In the genomic region with DNA sequence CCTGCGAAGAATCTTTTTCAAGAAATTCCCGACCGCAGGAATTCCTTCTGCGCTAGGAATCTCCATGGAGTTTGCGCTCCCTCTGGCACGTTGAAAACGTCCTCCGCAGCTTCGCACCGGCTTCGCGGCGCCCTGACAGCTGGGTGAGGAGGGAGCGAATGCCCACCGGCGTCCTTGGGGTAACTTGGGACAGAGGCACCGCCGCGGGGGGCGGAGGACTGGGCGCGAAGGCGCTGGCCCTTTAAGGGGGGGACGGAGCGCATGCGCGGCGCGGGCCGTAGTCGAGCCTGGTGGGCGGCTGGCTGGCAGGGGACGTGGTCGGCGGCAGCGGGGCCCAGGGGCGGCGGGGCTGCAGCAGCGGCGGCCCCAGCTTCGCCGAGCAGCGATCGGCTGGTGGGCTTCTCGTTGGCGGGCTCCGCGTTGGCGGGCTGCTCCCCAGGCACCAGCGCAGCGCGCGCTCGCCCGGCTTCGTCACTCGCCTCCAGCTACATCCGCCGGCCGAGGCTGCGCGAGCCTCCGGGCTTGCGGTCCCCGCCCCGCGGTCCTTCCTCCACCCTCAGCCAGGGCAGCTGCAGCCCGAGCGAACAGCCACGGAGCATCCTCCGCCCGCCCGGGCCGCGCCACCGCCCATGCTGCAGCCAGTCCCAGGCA, we compare ENCODE assay signal across 8 cellular contexts. TPM values are rescaled to one million over a fixed set of nuclear protein-coding genes. Genes with fewer than 3 reads are reported as not detected.
DNase-seq lines count a peak whose midpoint lies in the region; ATAC-seq, FAIRE-seq and TF ChIP-seq lines count a peak whose summit lies in the region.

TSS of gene VASH1 (plus strand) at position 271 of the 651 bp plus-strand sequence. CDS start 1,354 bp downstream, outside the sequence.

- no peaks in the 10 kb centered on the region for H3K9me3 Mint-ChIP-seq in activated B cell treated with CpG ODN at 0.5 μM for 24 hours

- ATAC-seq in activated B cell treated with CpG ODN at 0.5 μM for 24 hours (ENCODE audit: low read depth) = peak; percentile 91
- no peak for ATAC-seq in GM18858 (IDR thresholded peaks at IDR 0.05; ENCODE audit: unreplicated experiment)

- peak within 1 kb of the TSS; percentile 12 for H3K27ac Mint-ChIP-seq in activated B cell treated with CpG ODN at 0.5 μM for 24 hours

- H3K27me3 Mint-ChIP-seq in activated B cell treated with CpG ODN at 0.5 μM for 24 hours = peaks cover 40% of the 10 kb centered on the region

- H3K27ac ChIP-seq in small intestine (ENCODE audit: low read depth in 1 of 2, low read length in 1 of 2) = peak within 1 kb of the TSS in 1 of 2 donors; percentile 45

- FAIRE-seq in small intestine (lab: Jason Lieb, UNC) = no peak

- H3K4me1 ChIP-seq in small intestine (ENCODE audit: control insufficient read depth in 2 of 2, insufficient read depth in 1 of 2, low read depth in 1 of 2, low read length in 1 of 2) = no peaks in the 10 kb centered on the region

- H3K4me3 Mint-ChIP-seq in activated B cell treated with CpG ODN at 0.5 μM for 24 hours = peak within 1 kb of the TSS; percentile 79

- H3K27me3 ChIP-seq in H7 (ENCODE audit: control insufficient read depth, insufficient read depth, low read length) = peaks cover 42% of the 10 kb centered on the region
- no peaks in the 10 kb centered on the region for H3K27me3 ChIP-seq in small intestine (ENCODE audit: control insufficient read depth in 2 of 2, insufficient read depth in 2 of 2, low read length in 2 of 2)

- DNase-seq in GM10248 (ENCODE audit: extremely low spot score) = peak; percentile 88
- peak; percentile 96 for DNase-seq in H7
- DNase-seq in MV-4-11 (lab: John Stamatoyannopoulos, UW) = peak; percentile 51
- peak; percentile 58 for DNase-seq in activated B cell treated with CpG ODN at 0.5 μM for 24 hours
- DNase-seq in cerebellar cortex (ENCODE audit: low spot score) = peak; percentile 59
- DNase-seq in iris pigment epithelial cell (ENCODE audit: low read depth) = peak; percentile 85
- peak; percentile 38 for DNase-seq in small intestine

- POLR2A ChIA-PET in GM10248 (lab: Yijun Ruan, JAX) = no interaction called here
- POLR2A ChIA-PET in activated B cell treated with CpG ODN at 0.5 μM for 24 hours (lab: Charles Lee) = no interaction called here

- peaks cover 11% of the 10 kb centered on the region for H3K4me1 Mint-ChIP-seq in activated B cell treated with CpG ODN at 0.5 μM for 24 hours

- no peaks in the 10 kb centered on the region for H3K36me3 Mint-ChIP-seq in activated B cell treated with CpG ODN at 0.5 μM for 24 hours (ENCODE audit: low read depth)

- CTCF ChIA-PET in GM10248 (lab: Yijun Ruan, JAX) (interaction anchor here (1.3 kb wide), 1 partner anchor 51 kb away, joined by 4 read pairs; no protein-coding TSS in a partner anchor), activated B cell treated with CpG ODN at 0.5 μM for 24 hours (lab: Charles Lee) (interaction anchor here (1.0 kb wide), 1 partner anchor 24 kb away, joined by 4 read pairs; no protein-coding TSS in a partner anchor)

- WGBS in small intestine, 3 donors = 1 to 2% (median 1%) methylated on average over 41 to 76 of the region's 76 CpGs

- H3K36me3 ChIP-seq in H7 (replicated peaks; ENCODE audit: control insufficient read depth, insufficient read depth, low read length) = no peaks in the 10 kb centered on the region
- H3K36me3 ChIP-seq in small intestine (ENCODE audit: control insufficient read depth in 2 of 2, insufficient read depth in 2 of 2, low read length in 2 of 2) = no peaks in the 10 kb centered on the region

- intact Hi-C loops in activated B cell treated with CpG ODN at 0.5 μM for 24 hours (cut with micrococcal nuclease) = loop anchor here (2.0 kb wide), 1 partner anchor 51 kb away; the partner anchor contains the start of gene ANGEL1

- TF ChIP-seq CTCF in GM10248 (IDR thresholded peaks at IDR 0.05; ENCODE audit: control extremely low read depth, extremely low read depth, low read depth, missing control alignments) (no peak), activated B cell treated with CpG ODN at 0.5 μM for 24 hours (IDR thresholded peaks at IDR 0.05) (no peak)

- no peaks in the 10 kb centered on the region for H3K9me3 ChIP-seq in small intestine (ENCODE audit: control insufficient read depth, low read depth)

- H3K4me3 ChIP-seq in H7 (ENCODE audit: insufficient read depth, low read depth, low read length) (peak within 1 kb of the TSS; percentile 68), small intestine (ENCODE audit: low read depth in 1 of 2, low read length in 2 of 2) (peak within 1 kb of the TSS; percentile 41 to 50)

RNA-seq across cellular contexts. Expression of gene VASH1, which starts in this region (rescaled TPM):
- 4.8 and 5.2 TPM in 2 replicates for total RNA-seq in H7 (2014; rRNA removed; shearing (Covaris generic))
- total RNA-seq in activated B cell treated with CpG ODN at 0.5 μM for 24 hours = 1.0 TPM in 2 replicates
- polyA plus RNA-seq in small intestine = 1 to 10 TPM; 1.3 to 8.9 (median 1.6) TPM

Comparison
In these comparisons a context has a peak if more than half of its experiments do, and no peak if none do; other contexts are left out.
1. DNase-seq: peak in every context shown above with its lines; median percentile 96 in H7; 88 in GM10248; 85 in iris pigment epithelial cell; 59 in cerebellar cortex; 58 in activated B cell treated with CpG ODN at 0.5 μM for 24 hours; 51 in MV-4-11; 38 in small intestine.